In the genomic region with DNA sequence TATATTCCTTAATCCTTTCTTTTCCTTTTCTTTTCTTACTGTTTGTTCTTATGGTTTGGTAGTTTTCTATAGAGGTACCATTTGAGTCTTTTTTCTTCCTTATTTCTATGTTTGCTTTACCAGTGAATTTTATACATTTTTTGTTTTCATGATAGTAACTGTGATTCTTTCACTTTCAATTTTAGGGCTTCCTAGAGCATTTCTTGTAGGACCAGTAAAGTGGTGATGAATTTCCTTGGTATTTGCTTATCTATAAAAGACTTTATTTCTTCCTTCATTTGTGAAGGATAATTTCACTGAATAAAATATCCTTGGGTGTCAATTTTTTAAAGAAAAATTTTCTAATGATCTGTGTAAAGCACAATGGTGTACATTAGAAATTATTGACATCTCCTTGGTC, we compare ENCODE assay signal across 16 cellular contexts.
A peak's percentile ranks its signal among the peaks of the same experiment; 100 is the strongest.
DNase-seq lines count a peak whose midpoint lies in the region; ATAC-seq, FAIRE-seq and TF ChIP-seq lines count a peak whose summit lies in the region.
"Had no signal": no experiment of that assay in that cellular context is flagged by ENCODE, and none has a peak within 500 bp of the region (broad histone marks: within the 10 kb centered on the region; RNA-seq: fewer than 3 reads in every experiment).

No MANE protein-coding gene starts in this region.

- TF ChIP-seq CTCF in AG09309 (IDR thresholded peaks at IDR 0.05; ENCODE audit: control insufficient read depth, insufficient read depth, low read depth, low read length, missing control alignments) = no peak
- no peak for TF ChIP-seq CTCF in chondrocyte (IDR thresholded peaks at IDR 0.05)
- no peak for TF ChIP-seq CTCF in kidney (IDR thresholded peaks at IDR 0.05; ENCODE audit: borderline replicate concordance, extremely low read depth, insufficient read depth)
- no peak for TF ChIP-seq CTCF in uterus (IDR thresholded peaks at IDR 0.05)

- peak; percentile 5 for DNase-seq in AG09309 (ENCODE audit: low read depth)
- peak; percentile 26 for DNase-seq in M059J (ENCODE audit: low read depth)
- no peak for DNase-seq in chondrocyte (ENCODE audit: low spot score)
- no peak for DNase-seq in kidney
- no peak for DNase-seq in uterus
- DNase-seq in dermis blood vessel endothelial cell = no peak
- DNase-seq in NCI-H128 (lab: John Stamatoyannopoulos, UW; ENCODE audit: unreplicated experiment) = no peak
- DNase-seq: NCI-H1436, NCI-H2081, NCI-H524, Peyer's patch had no signal

- H3K4me1 Mint-ChIP-seq in chondrocyte (ENCODE audit: low read depth) = peaks cover 19% of the 10 kb centered on the region

- H3K36me3 Mint-ChIP-seq in chondrocyte (ENCODE audit: low read depth) = no peaks in the 10 kb centered on the region

- TF ChIP-seq POLR2A in uterus (IDR thresholded peaks at IDR 0.05) = no peak

- H3K27ac ChIP-seq in kidney (ENCODE audit: low read depth in 2 of 2, low read length in 2 of 2) (no peak overlapping the region), uterus (no peak overlapping the region)
- H3K27ac ChIP-seq: C4-2B, HL-60, Peyer's patch had no signal

- no peaks in the 10 kb centered on the region for H3K27me3 Mint-ChIP-seq in chondrocyte (ENCODE audit: low read depth)

- intact Hi-C loops in kidney (cut with DNase I) = no loop called here
- intact Hi-C loops in uterus (cut with DNase I; ENCODE audit: low total_unique reads) = no loop called here

- H3K27me3 ChIP-seq in uterus = no peaks in the 10 kb centered on the region
- H3K27me3 ChIP-seq: Peyer's patch had no signal

- H3K9ac ChIP-seq in kidney (ENCODE audit: low read length in 2 of 2) = no peak overlapping the region

- no peaks in the 10 kb centered on the region for H3K9me3 ChIP-seq in kidney (ENCODE audit: control insufficient read depth in 1 of 2, low read length in 2 of 2)
- H3K9me3 ChIP-seq in uterus = no peaks in the 10 kb centered on the region
- H3K9me3 ChIP-seq: Peyer's patch had no signal

- no peaks in the 10 kb centered on the region for H3K4me1 ChIP-seq in kidney (ENCODE audit: control insufficient read depth in 1 of 2, insufficient read depth in 1 of 2, low read depth in 1 of 2, low read length in 2 of 2)
- H3K4me1 ChIP-seq in uterus = no peaks in the 10 kb centered on the region
- H3K4me1 ChIP-seq: Peyer's patch had no signal

- H3K4me3 ChIP-seq in AG09309 (ENCODE audit: control insufficient read depth, low read depth, low read length) (no peak overlapping the region), kidney (ENCODE audit: low read length in 2 of 2) (no peak overlapping the region), uterus (no peak overlapping the region)
- H3K4me3 ChIP-seq: Peyer's patch had no signal

- ATAC-seq in GM18502 (IDR thresholded peaks at IDR 0.05; ENCODE audit: poor library complexity, unreplicated experiment) = no peak
- ATAC-seq: Right ventricle myocardium inferior had no signal

- peak overlapping the region; percentile 18 for H3K4me3 Mint-ChIP-seq in chondrocyte (ENCODE audit: unreplicated experiment)

- H3K27ac Mint-ChIP-seq in chondrocyte (ENCODE audit: unreplicated experiment) = peak overlapping the region; percentile 89

- no peaks in the 10 kb centered on the region for H3K9me3 Mint-ChIP-seq in chondrocyte (ENCODE audit: low read depth)

- FAIRE-seq in kidney (lab: Jason Lieb, UNC) = peak; percentile 11
- FAIRE-seq: H54 had no signal

- H3K36me3 ChIP-seq in kidney (ENCODE audit: control insufficient read depth in 1 of 2, insufficient read depth in 2 of 2, low read length in 2 of 2) (no peaks in the 10 kb centered on the region), uterus (no peaks in the 10 kb centered on the region)
- H3K36me3 ChIP-seq: Peyer's patch had no signal

Comparison
In these comparisons a context has a peak if more than half of its experiments do, and no peak if none do; other contexts are left out.
1. DNase-seq: peak in AG09309 (single experiment) and M059J (single experiment); none in chondrocyte (single experiment), kidney (single experiment), uterus (0 of 2), dermis blood vessel endothelial cell (single experiment) and NCI-H128 (single experiment).